Comparison of ENCODE assay signal across 7 cellular contexts in the genomic region with DNA sequence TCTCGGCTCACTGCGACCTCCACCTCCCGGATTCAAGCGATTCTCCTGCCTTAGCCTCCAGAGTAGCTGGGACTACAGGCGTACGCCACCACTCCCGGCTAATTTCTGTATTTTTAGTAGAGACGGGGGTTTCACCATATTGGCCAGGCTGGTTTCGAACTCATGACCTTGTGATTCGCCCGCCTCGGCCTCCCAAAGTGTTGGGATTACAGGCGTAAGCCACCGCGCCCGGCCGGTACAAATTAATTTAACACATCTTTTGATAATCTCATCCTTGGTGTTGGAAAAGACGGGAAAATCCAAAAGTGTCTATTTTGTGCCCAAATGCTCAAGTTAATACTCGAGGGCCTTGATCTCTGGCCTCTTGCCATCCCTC. TPM values are rescaled to one million over a fixed set of nuclear protein-coding genes. Genes with fewer than 3 reads are reported as not detected.
DNase-seq lines count a peak whose midpoint lies in the region; TF ChIP-seq lines count a peak whose summit lies in the region.
"Not testable (repeated sequence)": the region's sequence is repeated elsewhere in the genome, so short reads cannot be mapped to it uniquely, and the experiment has no call there.

No MANE protein-coding gene starts in this region.

- H3K4me3 Mint-ChIP-seq in activated T-helper 2 cell treated with anti-CD3 and anti-CD28 coated beads, Interferon-gamma antibody, Interleukin-2, Interleukin-4, amounts not matched to agents 10 μg/mL and 5 μg/mL and 100 μg/mL, durations not matched to agents 14 hours and 24 hours and 36 hours (ENCODE audit: low read depth): peak overlapping the region; percentile 95

- H3K79me2 ChIP-seq in PC-9 (ENCODE audit: low read depth): peaks cover 47% of the 10 kb centered on the region

- not testable (repeated sequence) for H3K9me3 Mint-ChIP-seq in activated T-helper 2 cell treated with anti-CD3 and anti-CD28 coated beads, Interferon-gamma antibody, Interleukin-2, Interleukin-4, amounts not matched to agents 10 μg/mL and 5 μg/mL and 100 μg/mL, durations not matched to agents 14 hours and 24 hours and 36 hours

- H3K4me1 Mint-ChIP-seq in activated T-helper 2 cell treated with anti-CD3 and anti-CD28 coated beads, Interferon-gamma antibody, Interleukin-2, Interleukin-4, amounts not matched to agents 10 μg/mL and 5 μg/mL and 100 μg/mL, durations not matched to agents 14 hours and 24 hours and 36 hours (ENCODE audit: low read depth): peaks cover 29% of the 10 kb centered on the region

- peak overlapping the region; percentile 87 for H3K27ac ChIP-seq in PC-9
- H3K27ac ChIP-seq in coronary artery: peak overlapping the region; percentile 88 to 94
- H3K27ac ChIP-seq in right atrium auricular region: peak overlapping the region; percentile 92
- peak overlapping the region; percentile 82 for H3K27ac ChIP-seq in muscle layer of colon (ENCODE audit: low read depth, low read length)

- H3F3A ChIP-seq in PC-9 (ENCODE audit: insufficient read depth, low read depth): peaks cover 12% of the 10 kb centered on the region; the same call in 1 of the 2 replicates

- not testable (repeated sequence) for H3K36me3 ChIP-seq in PC-9 (ENCODE audit: low read depth); right atrium auricular region; muscle layer of colon (ENCODE audit: insufficient read depth, low read length); skeletal muscle satellite cell (ENCODE audit: insufficient read depth, low read length)

- peak overlapping the region; percentile 95 for H2AFZ ChIP-seq in PC-9

- peak overlapping the region; percentile 94 for H3K27ac Mint-ChIP-seq in activated T-helper 2 cell treated with anti-CD3 and anti-CD28 coated beads, Interferon-gamma antibody, Interleukin-2, Interleukin-4, amounts not matched to agents 10 μg/mL and 5 μg/mL and 100 μg/mL, durations not matched to agents 14 hours and 24 hours and 36 hours

- CTCF ChIA-PET in PC-9 (lab: Charles Lee): not testable (repeated sequence)

- not testable (repeated sequence) for TF ChIP-seq CTCF in GM12865 (IDR thresholded peaks at IDR 0.05; ENCODE audit: insufficient read depth, low read depth, low read length, missing control alignments); PC-9 (conservative IDR thresholded peaks at IDR 0.05); coronary artery (IDR thresholded peaks at IDR 0.05); right atrium auricular region (IDR thresholded peaks at IDR 0.05)

- POLR2A ChIA-PET in PC-9 (lab: Charles Lee; ENCODE audit: unreplicated experiment): not testable (repeated sequence)

- H3K36me3 Mint-ChIP-seq in activated T-helper 2 cell treated with anti-CD3 and anti-CD28 coated beads, Interferon-gamma antibody, Interleukin-2, Interleukin-4, amounts not matched to agents 10 μg/mL and 5 μg/mL and 100 μg/mL, durations not matched to agents 14 hours and 24 hours and 36 hours (ENCODE audit: low read depth): peaks cover 20% of the 10 kb centered on the region

- H3K9ac ChIP-seq in muscle layer of colon (ENCODE audit: low read length): peak overlapping the region; percentile 55
- H3K9ac ChIP-seq in skeletal muscle satellite cell (ENCODE audit: low read depth, low read length): peak overlapping the region; percentile 93

- not testable (repeated sequence) for H4K20me1 ChIP-seq in PC-9 (ENCODE audit: insufficient read depth)

- not testable (repeated sequence) for H3K9me3 ChIP-seq in PC-9 (ENCODE audit: insufficient read depth, low read depth); right atrium auricular region; muscle layer of colon (ENCODE audit: low read length); skeletal muscle satellite cell (replicated peaks; ENCODE audit: low read length)

- not testable (repeated sequence) for H3K27me3 Mint-ChIP-seq in activated T-helper 2 cell treated with anti-CD3 and anti-CD28 coated beads, Interferon-gamma antibody, Interleukin-2, Interleukin-4, amounts not matched to agents 10 μg/mL and 5 μg/mL and 100 μg/mL, durations not matched to agents 14 hours and 24 hours and 36 hours (ENCODE audit: low read depth)

- DNase-seq in GM12865 (ENCODE audit: low read depth); PC-9; activated T-helper 2 cell treated with anti-CD3 and anti-CD28 coated beads, Interferon-gamma antibody, Interleukin-2, Interleukin-4, amounts not matched to agents 10 μg/mL and 5 μg/mL and 100 μg/mL, durations not matched to agents 14 hours and 24 hours and 36 hours (ENCODE audit: low spot score); coronary artery (ENCODE audit: low spot score); right atrium auricular region (ENCODE audit: low spot score): not testable (repeated sequence)

- intact Hi-C loops in PC-9 (cut with micrococcal nuclease; ENCODE audit: unreplicated experiment); activated T-helper 2 cell treated with anti-CD3 and anti-CD28 coated beads, Interferon-gamma antibody, Interleukin-2, Interleukin-4, amounts not matched to agents 10 μg/mL and 5 μg/mL and 100 μg/mL, durations not matched to agents 14 hours and 24 hours and 36 hours (cut with micrococcal nuclease): not testable (repeated sequence)

- not testable (repeated sequence) for H3K9me2 ChIP-seq in PC-9 (ENCODE audit: insufficient read depth)

- H3K4me3 ChIP-seq in GM12865 (ENCODE audit: low read depth, low read length) (peak overlapping the region; percentile 90), PC-9 (peak overlapping the region; percentile 86), coronary artery (peak overlapping the region; percentile 96), right atrium auricular region (peak overlapping the region; percentile 98 to 99), muscle layer of colon (ENCODE audit: low read depth in 1 of 2, low read length in 2 of 2) (peak overlapping the region; percentile 94 to 99), skeletal muscle satellite cell (ENCODE audit: low read length) (peak overlapping the region; percentile 95)

- peaks cover 12% of the 10 kb centered on the region for H3K4me1 ChIP-seq in PC-9 (replicated peaks; ENCODE audit: insufficient read depth)
- peaks cover 0 to 25% of the 10 kb centered on the region in 2 donors for H3K4me1 ChIP-seq in right atrium auricular region
- peaks cover 21% of the 10 kb centered on the region for H3K4me1 ChIP-seq in muscle layer of colon (ENCODE audit: insufficient read depth, low read length)
- peaks cover 16% of the 10 kb centered on the region for H3K4me1 ChIP-seq in skeletal muscle satellite cell (ENCODE audit: control insufficient read depth, insufficient read depth, low read length)

- peak overlapping the region; percentile 82 for H3K4me2 ChIP-seq in PC-9
- H3K4me2 ChIP-seq in skeletal muscle satellite cell (ENCODE audit: low read length): peak overlapping the region; percentile 87

- not testable (repeated sequence) for BruUV-seq in PC-9 (replicated peaks; lab: Mats Ljungman, UMichigan)

- not testable (repeated sequence) for H3K27me3 ChIP-seq in PC-9 (ENCODE audit: insufficient read depth, low read depth); right atrium auricular region; muscle layer of colon (ENCODE audit: control insufficient read depth in 1 of 2, insufficient read depth in 2 of 2, low read length in 2 of 2); skeletal muscle satellite cell (ENCODE audit: control insufficient read depth, insufficient read depth, low read length)

RNA-seq across cellular contexts. Expression of a gene that starts 1.0 kb away (rescaled TPM):
- total RNA-seq in PC-9 (2021) (38.7 and 41.1 TPM in 2 replicates), right atrium auricular region (10 to 100 TPM; 21.0 to 39.3 TPM)
- total RNA-seq in activated T-helper 2 cell treated with anti-CD3 and anti-CD28 coated beads, Interferon-gamma antibody, Interleukin-2, Interleukin-4, amounts not matched to agents 10 μg/mL and 5 μg/mL and 100 μg/mL, durations not matched to agents 14 hours and 24 hours and 36 hours: 17.1 and 17.7 TPM in 2 replicates
- 45.4 and 45.9 TPM in 2 replicates for total RNA-seq in skeletal muscle satellite cell (2012; rRNA removed)
